ENCODE assay signal across 10 cellular contexts in the genomic region with DNA sequence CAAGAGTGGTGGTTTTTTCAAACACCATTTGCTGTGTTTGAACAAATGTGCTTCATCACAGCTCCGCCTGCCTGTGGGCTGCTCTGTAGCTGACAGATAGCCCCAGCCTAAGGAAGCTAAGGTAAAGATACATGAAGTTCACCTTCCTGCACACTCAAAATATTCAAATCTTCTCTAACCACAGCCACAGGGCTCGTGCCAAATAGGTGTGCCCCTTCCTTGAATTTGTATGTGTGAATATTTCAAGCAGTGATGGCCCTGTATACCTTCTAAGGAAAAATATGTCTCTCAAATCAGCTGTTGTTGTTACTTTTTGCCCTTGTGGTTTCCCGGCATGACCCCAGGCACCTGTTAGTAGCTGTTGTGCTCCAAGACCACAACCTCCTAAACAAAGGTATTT.
DNase-seq lines count a peak whose midpoint lies in the region; ATAC-seq and TF ChIP-seq lines count a peak whose summit lies in the region.
"Had no signal": no experiment of that assay in that cellular context is flagged by ENCODE, and none has a peak within 500 bp of the region (broad histone marks: within the 10 kb centered on the region; RNA-seq: fewer than 3 reads in every experiment).

No MANE protein-coding gene starts in this region.

- H3K27me3 ChIP-seq in IMR-90 (ENCODE audit: control insufficient read depth, insufficient read depth, low read length) (no peaks in the 10 kb centered on the region), tibial nerve (no peaks in the 10 kb centered on the region), uterus (no peaks in the 10 kb centered on the region)

- H3K27me3 Mint-ChIP-seq in activated naive CD4-positive, alpha-beta T cell treated with anti-CD3 and anti-CD28 coated beads for 36 hours (ENCODE audit: low read depth): no peaks in the 10 kb centered on the region

- no peak overlapping the region for H3K23ac ChIP-seq in IMR-90 (ENCODE audit: low read depth, low read length)

- H3K9me3 ChIP-seq in IMR-90 (ENCODE audit: control insufficient read depth, insufficient read depth, low read length) (no peaks in the 10 kb centered on the region), tibial nerve (no peaks in the 10 kb centered on the region), uterus (no peaks in the 10 kb centered on the region)

- ATAC-seq in IMR-90 (ENCODE audit: low read depth): no peak

- peaks cover 12% of the 10 kb centered on the region for H3K4me1 ChIP-seq in IMR-90 (ENCODE audit: control insufficient read depth, insufficient read depth, low read length)
- peaks cover 0 to 19% (median 4%) of the 10 kb centered on the region in 4 donors for H3K4me1 ChIP-seq in tibial nerve
- H3K4me1 ChIP-seq in uterus: no peaks in the 10 kb centered on the region

- CTCF ChIA-PET in activated naive CD4-positive, alpha-beta T cell treated with anti-CD3 and anti-CD28 coated beads for 36 hours (lab: Charles Lee): interaction anchor here (0.7 to 2.0 kb wide), 3 partner anchors 15 to 512 kb away, joined by 3 to 6 read pairs (median 3); a partner anchor contains a TSS
- CTCF ChIA-PET in IMR-90 (lab: Yijun Ruan, JAX): interaction anchor here (1.2 kb wide), 1 partner anchor 16 kb away, joined by 3 read pairs; no protein-coding TSS in a partner anchor

- H4K5ac ChIP-seq in IMR-90 (ENCODE audit: low read depth, low read length): peak overlapping the region; percentile 35

- no CpG with 5 or more reads among the region's 3 CpGs for WGBS in IMR-90 (ENCODE audit: extremely low coverage in 2 of 2, insufficient read length in 1 of 2), 2 experiments
- 74 to 85% methylated on average over 3 of the region's 3 CpGs for WGBS in tibial nerve, 2 donors

- TF ChIP-seq POLR2A in IMR-90 (IDR thresholded peaks at IDR 0.05; ENCODE audit: low read depth, low read length) (no peak), tibial nerve (IDR thresholded peaks at IDR 0.05) (no peak), uterus (IDR thresholded peaks at IDR 0.05) (no peak)

- no peaks in the 10 kb centered on the region for H3K36me3 Mint-ChIP-seq in activated naive CD4-positive, alpha-beta T cell treated with anti-CD3 and anti-CD28 coated beads for 36 hours (ENCODE audit: low read depth)

- peak overlapping the region; percentile 5 for H2AK5ac ChIP-seq in IMR-90 (ENCODE audit: low read depth, low read length)

- no peaks in the 10 kb centered on the region for H3K9me3 Mint-ChIP-seq in activated naive CD4-positive, alpha-beta T cell treated with anti-CD3 and anti-CD28 coated beads for 36 hours

- H3K36me3 ChIP-seq in IMR-90 (ENCODE audit: control insufficient read depth, insufficient read depth, low read length): no peaks in the 10 kb centered on the region
- H3K36me3 ChIP-seq in tibial nerve: no peaks in the 10 kb centered on the region
- H3K36me3 ChIP-seq in uterus: no peaks in the 10 kb centered on the region

- H2BK15ac ChIP-seq in IMR-90 (ENCODE audit: low read depth, low read length): no peak overlapping the region

- POLR2A ChIA-PET in IMR-90 (lab: Charles Lee; ENCODE audit: unreplicated experiment): no interaction called here

- H3K27ac Mint-ChIP-seq in activated naive CD4-positive, alpha-beta T cell treated with anti-CD3 and anti-CD28 coated beads for 36 hours: no peak overlapping the region

- peaks cover 13% of the 10 kb centered on the region for H3K4me1 Mint-ChIP-seq in activated naive CD4-positive, alpha-beta T cell treated with anti-CD3 and anti-CD28 coated beads for 36 hours (ENCODE audit: low read depth)

- no peak overlapping the region for H2BK5ac ChIP-seq in IMR-90 (ENCODE audit: low read depth, low read length, poor library complexity, severe bottlenecking)

- H2AK9ac ChIP-seq in IMR-90 (replicated peaks; ENCODE audit: low read depth, low read length, poor library complexity): peak overlapping the region; percentile 7

- peak overlapping the region; percentile 45; the same call in 1 of the 2 replicates for H2BK120ac ChIP-seq in IMR-90 (ENCODE audit: low read depth, low read length)

- H3K9me1 ChIP-seq in IMR-90 (ENCODE audit: insufficient read depth, low read length): peaks cover 12% of the 10 kb centered on the region; the same call in 1 of the 2 replicates

- TF ChIP-seq CTCF in IMR-90 (conservative IDR thresholded peaks at IDR 0.05; ENCODE audit: low read depth, low read length) (0 out of 2 replicates have a peak, but pooled peaks have one; percentile 1), astrocyte of the spinal cord (IDR thresholded peaks at IDR 0.05; ENCODE audit: low read depth, low read length) (peak; percentile 13), tibial nerve (IDR thresholded peaks at IDR 0.05) (no peak), uterus (IDR thresholded peaks at IDR 0.05) (no peak)

- H4K91ac ChIP-seq in IMR-90 (ENCODE audit: insufficient read depth, low read depth, low read length): 0 out of 2 replicates have a peak overlapping the region, but pooled peaks have one; percentile 9

- H3K4me3 Mint-ChIP-seq in activated naive CD4-positive, alpha-beta T cell treated with anti-CD3 and anti-CD28 coated beads for 36 hours: no peak overlapping the region

- no peak overlapping the region for H3K9ac ChIP-seq in IMR-90 (ENCODE audit: low read depth, low read length)

- H3K14ac ChIP-seq in IMR-90 (replicated peaks; ENCODE audit: low read depth, low read length): peak overlapping the region; percentile 1

- H3K56ac ChIP-seq in IMR-90 (ENCODE audit: extremely low read depth, insufficient read depth, low read length): peak overlapping the region; percentile 27; the same call in 1 of the 2 replicates

- no peaks in the 10 kb centered on the region for H3K79me1 ChIP-seq in IMR-90 (ENCODE audit: low read depth in 1 of 2, low read length in 2 of 2)

- H3K27ac ChIP-seq in IMR-90 (ENCODE audit: insufficient read depth, low read length) (peak overlapping the region; percentile 5; the same call in 1 of the 2 replicates), tibial nerve (peak overlapping the region in 3 of 4 donors; percentile 15 to 68 (median 30)), uterus (no peak overlapping the region)
- H3K27ac ChIP-seq: C4-2B had no signal

- in situ Hi-C loops in IMR-90 (cut with MboI; ENCODE audit: low sequenced_read_pairs) (no loop called here), astrocyte of the spinal cord (cut with HindIII; ENCODE audit: low sequenced_read_pairs) (no loop called here)

- peak overlapping the region; percentile 39 for H3K4ac ChIP-seq in IMR-90 (ENCODE audit: low read depth, low read length)

- H3K4me2 ChIP-seq in IMR-90 (ENCODE audit: low read depth, low read length): peak overlapping the region; percentile 48

- H4K20me1 ChIP-seq in IMR-90 (ENCODE audit: insufficient read depth, low read length): no peaks in the 10 kb centered on the region

- H3K4me3 ChIP-seq in IMR-90 (ENCODE audit: insufficient read depth, low read depth, low read length) (no peak overlapping the region), astrocyte of the spinal cord (ENCODE audit: low read depth, low read length) (no peak overlapping the region), tibial nerve (no peak overlapping the region), uterus (no peak overlapping the region)

- BruUV-seq in IMR-90 (replicated peaks; lab: Mats Ljungman, UMichigan): no TSS peak

- no peak for TF ChIP-seq RAD21 in IMR-90 (IDR thresholded peaks at IDR 0.05; ENCODE audit: low read length)

- peak overlapping the region; percentile 80 for H2AFZ ChIP-seq in IMR-90 (replicated peaks; ENCODE audit: low read length, poor library complexity)

- intact Hi-C loops in activated naive CD4-positive, alpha-beta T cell treated with anti-CD3 and anti-CD28 coated beads for 36 hours (cut with micrococcal nuclease): no loop called here
- intact Hi-C loops in IMR-90 (cut with micrococcal nuclease): no loop called here
- intact Hi-C loops in uterus (cut with DNase I; ENCODE audit: low total_unique reads): no loop called here

- no peak overlapping the region for H2BK20ac ChIP-seq in IMR-90 (ENCODE audit: low read depth, low read length)

- dilution Hi-C loops in IMR-90 (cut with HindIII; ENCODE audit: low sequenced_read_pairs, unreplicated experiment): no loop called here

- H3K18ac ChIP-seq in IMR-90 (ENCODE audit: low read depth, low read length): peak overlapping the region; percentile 4; the same call in 1 of the 2 replicates

- H4K8ac ChIP-seq in IMR-90 (ENCODE audit: low read depth in 2 of 2, low read length in 2 of 2): peak overlapping the region; percentile 14 to 49; a peak in 2 of 4 replicates

- TF ChIP-seq EP300 in tibial nerve (IDR thresholded peaks at IDR 0.05): no peak

- DNase-seq in activated naive CD4-positive, alpha-beta T cell treated with anti-CD3 and anti-CD28 coated beads for 36 hours: peak; percentile 36
- DNase-seq in activated naive CD4-positive, alpha-beta T cell (lab: John Stamatoyannopoulos, UW): no peak
- DNase-seq in IMR-90 (no peak), astrocyte of the spinal cord (ENCODE audit: low read depth, low spot score) (no peak), tibial nerve (ENCODE audit: low spot score in 2 of 2) (no peak), uterus (no peak), MV-4-11 (lab: John Stamatoyannopoulos, UW) (no peak), midbrain (lab: John Stamatoyannopoulos, UW) (no peak)
- DNase-seq: stimulated activated CD4-positive, alpha-beta T cell treated with anti-CD3 and anti-CD28 coated beads, Interleukin-4, amount 100 ng/mL, for 24 hours had no signal

TF ChIP-seq in IMR-90, 13 proteins besides CTCF, POLR2A, EP300 and RAD21:
- TF ChIP-seq SMC3 (IDR thresholded peaks at IDR 0.05; ENCODE audit: low read depth, low read length): no peak
- no peak for TF ChIP-seq RCOR1 (IDR thresholded peaks at IDR 0.05; ENCODE audit: insufficient replicate concordance, low read length)
- TF ChIP-seq BHLHE40 (IDR thresholded peaks at IDR 0.05; ENCODE audit: low read depth, low read length): no peak
- TF ChIP-seq CHD1 (IDR thresholded peaks at IDR 0.05; ENCODE audit: low read depth, low read length): no peak

Comparison
In these comparisons a context has a peak if more than half of its experiments do, and no peak if none do; other contexts are left out.
1. H3K27ac ChIP-seq: peak in IMR-90 (single experiment) and tibial nerve (3 of 4); none in uterus (0 of 2).
2. CTCF ChIP-seq: peak in IMR-90 (single experiment) and astrocyte of the spinal cord (single experiment); none in tibial nerve (0 of 5) and uterus (0 of 4).